In the genomic region with DNA sequence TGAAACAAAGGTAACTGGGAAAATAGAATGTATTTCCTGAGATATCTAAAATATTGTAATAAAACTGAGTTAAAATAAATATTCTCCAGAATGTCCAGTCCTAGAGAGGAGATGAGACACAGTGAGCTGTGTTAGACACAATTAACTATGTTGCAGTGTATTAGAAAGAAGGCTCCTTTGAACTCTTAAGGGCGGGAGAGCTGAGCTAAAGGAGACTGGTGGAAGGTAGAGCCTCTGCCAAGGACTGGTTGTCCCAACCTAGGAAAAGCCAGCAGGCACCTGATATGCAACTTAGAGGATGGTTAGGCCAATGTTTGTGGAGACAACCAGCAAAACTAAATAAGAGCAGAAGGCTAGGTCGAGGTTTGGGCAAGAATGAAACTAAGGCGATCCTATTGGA, we compare ENCODE assay signal across 28 cellular contexts. TPM values are rescaled to one million over a fixed set of nuclear protein-coding genes. Genes with fewer than 3 reads are reported as not detected.
DNase-seq lines count a peak whose midpoint lies in the region; ATAC-seq and TF ChIP-seq lines count a peak whose summit lies in the region.
"Had no signal": no experiment of that assay in that cellular context is flagged by ENCODE, and none has a peak within 500 bp of the region (broad histone marks: within the 10 kb centered on the region; RNA-seq: fewer than 3 reads in every experiment).

No MANE protein-coding gene starts in this region.

- CTCF ChIA-PET in CD4-positive, alpha-beta memory T cell (lab: Charles Lee; ENCODE audit: partially characterized antibody): no interaction called here

- no peak overlapping the region for H3K4me3 Mint-ChIP-seq in CD4-positive, alpha-beta memory T cell
- no peak overlapping the region for H3K4me3 Mint-ChIP-seq in effector memory CD8-positive, alpha-beta T cell

- H3K27me3 Mint-ChIP-seq in CD4-positive, alpha-beta memory T cell: no peaks in the 10 kb centered on the region
- H3K27me3 Mint-ChIP-seq in effector memory CD8-positive, alpha-beta T cell: no peaks in the 10 kb centered on the region

- peak overlapping the region; percentile 57 to 74 (median 60) for H3K9ac ChIP-seq in skeletal muscle tissue (ENCODE audit: low read depth in 1 of 3, low read length in 3 of 3)

- H3K27me3 ChIP-seq in right cardiac atrium (ENCODE audit: control insufficient read depth, insufficient read depth) (no peaks in the 10 kb centered on the region), skeletal muscle tissue (ENCODE audit: control insufficient read depth in 3 of 3, insufficient read depth in 3 of 3, low read length in 3 of 3) (no peaks in the 10 kb centered on the region)
- no peaks in the 10 kb centered on the region for H3K27me3 ChIP-seq in CD4-positive, alpha-beta memory T cell (ENCODE audit: insufficient read depth, low read length)
- H3K27me3 ChIP-seq: SJCRH30 had no signal

- H3K9me3 Mint-ChIP-seq in CD4-positive, alpha-beta memory T cell: peaks cover 0 to 4% (median 0%) of the 10 kb centered on the region in 8 donors
- H3K9me3 Mint-ChIP-seq in effector memory CD8-positive, alpha-beta T cell: no peaks in the 10 kb centered on the region

- H3K4me1 ChIP-seq in right cardiac atrium (ENCODE audit: control insufficient read depth, insufficient read depth, low read length) (peaks cover 4% of the 10 kb centered on the region), skeletal muscle tissue (ENCODE audit: control insufficient read depth in 3 of 3, insufficient read depth in 3 of 3, low read length in 3 of 3) (peaks cover 0 to 11% (median 5%) of the 10 kb centered on the region in 3 donors)
- H3K4me1 ChIP-seq in CD4-positive, alpha-beta memory T cell (ENCODE audit: insufficient read depth, low read length): no peaks in the 10 kb centered on the region
- H3K4me1 ChIP-seq: SJCRH30 had no signal

- no peak overlapping the region for H3K27ac Mint-ChIP-seq in CD4-positive, alpha-beta memory T cell
- H3K27ac Mint-ChIP-seq in effector memory CD8-positive, alpha-beta T cell: no peak overlapping the region

- H3K27ac ChIP-seq in C4-2B (peak overlapping the region; percentile 72; the same call in 1 of the 2 replicates), right cardiac atrium (ENCODE audit: low read length) (peak overlapping the region; percentile 78), skeletal muscle tissue (ENCODE audit: low read depth, low read length) (peak overlapping the region; percentile 71)
- no peak overlapping the region for H3K27ac ChIP-seq in CD4-positive, alpha-beta memory T cell (ENCODE audit: low read depth, low read length)
- H3K27ac ChIP-seq: SJCRH30 had no signal

- ATAC-seq in Right ventricle myocardium superior (ENCODE audit: poor library complexity) (peak; percentile 68), right cardiac atrium (peak; percentile 31 to 63), HG03280 (IDR thresholded peaks at IDR 0.05; ENCODE audit: unreplicated experiment) (no peak), GM18511 (IDR thresholded peaks at IDR 0.05; ENCODE audit: unreplicated experiment) (no peak)
- ATAC-seq in effector memory CD8-positive, alpha-beta T cell (replicated peaks): no peak
- ATAC-seq: HCT116, HepG2, Panc1 had no signal

- WGBS in right cardiac atrium: 68% methylated on average over 3 of the region's 3 CpGs

- H3K36me3 Mint-ChIP-seq in CD4-positive, alpha-beta memory T cell: no peaks in the 10 kb centered on the region
- H3K36me3 Mint-ChIP-seq in effector memory CD8-positive, alpha-beta T cell (ENCODE audit: insufficient read depth): peaks cover 3% of the 10 kb centered on the region

- TF ChIP-seq CTCF in C4-2B (conservative IDR thresholded peaks at IDR 0.05): no peak

- intact Hi-C loops in Right ventricle myocardium superior (cut with DNase I) (no loop called here), right cardiac atrium (cut with DNase I) (no loop called here)
- intact Hi-C loops in CD4-positive, alpha-beta memory T cell (cut with micrococcal nuclease): no loop called here

- POLR2A ChIA-PET in CD4-positive, alpha-beta memory T cell (lab: Charles Lee; ENCODE audit: partially characterized antibody): no interaction called here

- H3K4me1 Mint-ChIP-seq in CD4-positive, alpha-beta memory T cell: no peaks in the 10 kb centered on the region
- no peaks in the 10 kb centered on the region for H3K4me1 Mint-ChIP-seq in effector memory CD8-positive, alpha-beta T cell (ENCODE audit: low read depth in 2 of 2)

- H3K9me3 ChIP-seq in right cardiac atrium (ENCODE audit: control insufficient read depth, low read length): no peaks in the 10 kb centered on the region
- no peaks in the 10 kb centered on the region for H3K9me3 ChIP-seq in skeletal muscle tissue (ENCODE audit: control insufficient read depth in 3 of 3, low read length in 3 of 3)
- H3K9me3 ChIP-seq in CD4-positive, alpha-beta memory T cell (ENCODE audit: control insufficient read depth in 1 of 2, low read length in 2 of 2): no peaks in the 10 kb centered on the region
- H3K9me3 ChIP-seq: SJCRH30 had no signal

- no peak for DNase-seq in Right ventricle myocardium superior
- DNase-seq in right cardiac atrium: no peak
- DNase-seq in CD4-positive, alpha-beta memory T cell: no peak
- no peak for DNase-seq in effector memory CD8-positive, alpha-beta T cell
- DNase-seq: C1 segment of cervical spinal cord, Calu3, DMS79 treated with DMSO at 0.1 percent for 48 hours, GF-D8, Karpas-422, NCI-H1092, NCI-H1417 treated with DMSO at 0.1 percent for 48 hours, NCI-H1694 treated with DMSO at 0.1 percent for 48 hours, NCI-H2081, NCI-H2171, NCI-H226, NCI-H510A, NCI-H69, SJCRH30 had no signal

- H3K36me3 ChIP-seq in skeletal muscle tissue (ENCODE audit: control insufficient read depth in 3 of 3, insufficient read depth in 3 of 3, low read length in 3 of 3): no peaks in the 10 kb centered on the region
- H3K36me3 ChIP-seq in CD4-positive, alpha-beta memory T cell (ENCODE audit: insufficient read depth, low read length): no peaks in the 10 kb centered on the region
- H3K36me3 ChIP-seq: SJCRH30 had no signal

- H3K4me3 ChIP-seq in right cardiac atrium (ENCODE audit: low read length) (peak overlapping the region; percentile 32), skeletal muscle tissue (ENCODE audit: low read length in 3 of 3) (peak overlapping the region; percentile 42 to 51 (median 47))
- H3K4me3 ChIP-seq in CD4-positive, alpha-beta memory T cell (ENCODE audit: low read length in 2 of 2): no peak overlapping the region
- H3K4me3 ChIP-seq: SJCRH30 had no signal

RNA-seq across cellular contexts. Expression of a gene that starts 4.3 kb away (rescaled TPM):
- 94.5 TPM for total RNA-seq in Right ventricle myocardium superior
- 10 to 100 TPM; 45.0 to 92.4 (median 76.9) TPM for total RNA-seq in right cardiac atrium
- polyA plus RNA-seq in right cardiac atrium: 34.2 TPM
- 15.1 TPM for total RNA-seq in skeletal muscle tissue
- not detected for total RNA-seq in CD4-positive, alpha-beta memory T cell
- not detected for polyA plus RNA-seq in CD4-positive, alpha-beta memory T cell
- total RNA-seq: Calu3, H4, HepG2, HT1080, SJCRH30 had no signal
- polyA plus RNA-seq: HepG2 had no signal

RNA-seq across cellular contexts. Expression of a gene that starts 24.2 kb away (rescaled TPM):
- 2.5 TPM for total RNA-seq in Right ventricle myocardium superior
- 1 to 10 TPM; 3.2 to 6.0 (median 4.9) TPM for total RNA-seq in right cardiac atrium
- 6.3 TPM for polyA plus RNA-seq in right cardiac atrium
- total RNA-seq in skeletal muscle tissue: 6.8 TPM
- 10 to 100 TPM; 27.8 to 32.3 TPM for total RNA-seq in CD4-positive, alpha-beta memory T cell
- polyA plus RNA-seq in CD4-positive, alpha-beta memory T cell: 1 to 10 TPM; 6.4 to 8.2 TPM

RNA-seq across cellular contexts. Expression of a gene that starts 41.2 kb away (rescaled TPM):
- 0.70 TPM for total RNA-seq in Right ventricle myocardium superior
- total RNA-seq in right cardiac atrium: 1 to 10 TPM in 2 of 4 donors, under 1 TPM in 2; 0.89 to 2.0 (median 1.3) TPM
- polyA plus RNA-seq in right cardiac atrium: 0.91 TPM
- total RNA-seq in skeletal muscle tissue: 3.7 TPM
- total RNA-seq in CD4-positive, alpha-beta memory T cell: not detected
- under 1 TPM in 1 of 2 donors, not detected in 1; 0.73 TPM for polyA plus RNA-seq in CD4-positive, alpha-beta memory T cell
- total RNA-seq: A673 had no signal

Comparison
In these comparisons a context has a peak if more than half of its experiments do, and no peak if none do; other contexts are left out.
1. ATAC-seq: peak in Right ventricle myocardium superior (single experiment) and right cardiac atrium (2 of 2); none in effector memory CD8-positive, alpha-beta T cell (single experiment), HG03280 (single experiment) and GM18511 (single experiment).
2. H3K4me3 ChIP-seq: peak in right cardiac atrium (single experiment) and skeletal muscle tissue (3 of 3); none in CD4-positive, alpha-beta memory T cell (0 of 2).
3. RNA of a gene that starts 4.3 kb away (total RNA-seq): 94.5 TPM in Right ventricle myocardium superior (single experiment), 45.0 to 92.4 TPM in right cardiac atrium and 15.1 TPM in skeletal muscle tissue (single experiment); not detected in CD4-positive, alpha-beta memory T cell; every median in the first group is over 10 times any median in the second.